In the genomic region with DNA sequence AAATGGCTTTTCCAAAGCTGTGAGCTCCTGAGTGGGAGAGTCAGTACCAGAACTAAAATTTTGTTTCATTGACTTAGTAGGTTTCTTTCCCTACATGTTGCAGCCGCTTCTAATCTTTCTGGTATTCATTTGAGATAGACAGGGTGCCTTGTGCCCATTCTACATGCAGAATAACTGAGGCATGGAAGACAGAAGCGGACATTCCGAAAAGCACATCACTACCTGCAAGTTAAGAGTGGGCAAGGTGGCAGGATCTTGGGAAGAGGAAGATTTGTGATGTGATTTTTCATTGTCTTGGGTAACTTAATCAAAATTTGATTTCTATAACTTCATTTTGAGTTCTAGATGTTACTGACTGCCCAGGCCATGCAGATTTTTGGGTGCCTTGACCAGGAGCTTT, we compare ENCODE assay signal across 1 cellular context.
TF ChIP-seq lines count a peak whose summit lies in the region.

No MANE protein-coding gene starts in this region.

TF ChIP-seq in GM12878, 131 proteins besides CTCF, POLR2A, EP300 and RAD21:
- TF ChIP-seq RELB (IDR thresholded peaks at IDR 0.05; ENCODE audit: low read depth) (no peak), CBX5 (IDR thresholded peaks at IDR 0.05; ENCODE audit: low read depth) (no peak), USF2 (IDR thresholded peaks at IDR 0.05; ENCODE audit: borderline replicate concordance, low read depth, low read length) (no peak), NFIC (IDR thresholded peaks at IDR 0.05; ENCODE audit: low read depth, low read length) (no peak), ESRRA (IDR thresholded peaks at IDR 0.05; ENCODE audit: low read length) (no peak), JUND (IDR thresholded peaks at IDR 0.05; ENCODE audit: low read depth, low read length) (no peak), RUNX3 (IDR thresholded peaks at IDR 0.05; ENCODE audit: low read length) (no peak), NKRF (conservative IDR thresholded peaks at IDR 0.05) (no peak), BRCA1 (IDR thresholded peaks at IDR 0.05; ENCODE audit: low read depth, low read length) (no peak), MYC (IDR thresholded peaks at IDR 0.05; ENCODE audit: insufficient read depth, insufficient read length, insufficient replicate concordance, low read length, severe bottlenecking) (no peak), SIN3A (IDR thresholded peaks at IDR 0.05; ENCODE audit: low read depth, low read length) (no peak), SPI1 (IDR thresholded peaks at IDR 0.05; ENCODE audit: borderline replicate concordance, insufficient read depth, low read depth, low read length) (no peak), RAD51 (IDR thresholded peaks at IDR 0.05) (no peak)
- TF ChIP-seq, protein P1, sequence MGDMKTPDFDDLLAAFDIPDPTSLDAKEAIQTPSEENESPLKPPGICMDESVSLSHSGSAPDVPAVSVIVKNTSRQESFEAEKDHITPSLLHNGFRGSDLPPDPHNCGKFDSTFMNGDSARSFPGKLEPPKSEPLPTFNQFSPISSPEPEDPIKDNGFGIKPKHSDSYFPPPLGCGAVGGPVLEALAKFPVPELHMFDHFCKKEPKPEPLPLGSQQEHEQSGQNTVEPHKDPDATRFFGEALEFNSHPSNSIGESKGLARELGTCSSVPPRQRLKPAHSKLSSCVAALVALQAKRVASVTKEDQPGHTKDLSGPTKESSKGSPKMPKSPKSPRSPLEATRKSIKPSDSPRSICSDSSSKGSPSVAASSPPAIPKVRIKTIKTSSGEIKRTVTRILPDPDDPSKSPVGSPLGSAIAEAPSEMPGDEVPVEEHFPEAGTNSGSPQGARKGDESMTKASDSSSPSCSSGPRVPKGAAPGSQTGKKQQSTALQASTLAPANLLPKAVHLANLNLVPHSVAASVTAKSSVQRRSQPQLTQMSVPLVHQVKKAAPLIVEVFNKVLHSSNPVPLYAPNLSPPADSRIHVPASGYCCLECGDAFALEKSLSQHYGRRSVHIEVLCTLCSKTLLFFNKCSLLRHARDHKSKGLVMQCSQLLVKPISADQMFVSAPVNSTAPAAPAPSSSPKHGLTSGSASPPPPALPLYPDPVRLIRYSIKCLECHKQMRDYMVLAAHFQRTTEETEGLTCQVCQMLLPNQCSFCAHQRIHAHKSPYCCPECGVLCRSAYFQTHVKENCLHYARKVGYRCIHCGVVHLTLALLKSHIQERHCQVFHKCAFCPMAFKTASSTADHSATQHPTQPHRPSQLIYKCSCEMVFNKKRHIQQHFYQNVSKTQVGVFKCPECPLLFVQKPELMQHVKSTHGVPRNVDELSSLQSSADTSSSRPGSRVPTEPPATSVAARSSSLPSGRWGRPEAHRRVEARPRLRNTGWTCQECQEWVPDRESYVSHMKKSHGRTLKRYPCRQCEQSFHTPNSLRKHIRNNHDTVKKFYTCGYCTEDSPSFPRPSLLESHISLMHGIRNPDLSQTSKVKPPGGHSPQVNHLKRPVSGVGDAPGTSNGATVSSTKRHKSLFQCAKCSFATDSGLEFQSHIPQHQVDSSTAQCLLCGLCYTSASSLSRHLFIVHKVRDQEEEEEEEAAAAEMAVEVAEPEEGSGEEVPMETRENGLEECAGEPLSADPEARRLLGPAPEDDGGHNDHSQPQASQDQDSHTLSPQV (IDR thresholded peaks at IDR 0.05) = no peak
TF ChIP-seq in GM12878: peak in this region for 0.
